Comparison of ENCODE assay signal across 1 cellular context in genomic region chr1:45339694-45340558, GRCh38.
TF ChIP-seq lines count a peak whose summit lies in the region.

Gene MUTYH (minus strand): TSS chr1:45340440. CDS start chr1:45334505, 5,935 bp downstream.
Gene TOE1 (plus strand): TSS chr1:45340170. CDS start chr1:45340253, 83 bp downstream.

TF ChIP-seq in HepG2, 621 proteins besides CTCF, POLR2A, EP300 and RAD21 (continued from another document and continues in another):
- TF ChIP-seq E2F1 (CRISPR knock-in tag; IDR thresholded peaks at IDR 0.05) (peak; percentile 97), RFX1 (IDR thresholded peaks at IDR 0.05) (no peak), SUZ12 (IDR thresholded peaks at IDR 0.05; ENCODE audit: low read depth, low read length) (peak; percentile 43; the same call in 1 of the 2 replicates), ZNF292 (CRISPR knock-in tag; IDR thresholded peaks at IDR 0.05; ENCODE audit: borderline replicate concordance, low read depth) (peak; percentile 67; the same call in 1 of the 2 replicates), GFI1 (CRISPR knock-in tag; IDR thresholded peaks at IDR 0.05; ENCODE audit: borderline replicate concordance) (peak; percentile 20; the same call in 1 of the 2 replicates), RBAK (CRISPR knock-in tag; IDR thresholded peaks at IDR 0.05) (no peak), ZFP1 (CRISPR knock-in tag; IDR thresholded peaks at IDR 0.05) (no peak), ZBTB34 (CRISPR knock-in tag; IDR thresholded peaks at IDR 0.05) (no peak; the same call in 1 of the 2 replicates), ZSCAN22 (CRISPR knock-in tag; IDR thresholded peaks at IDR 0.05) (no peak), ZNF335 (CRISPR knock-in tag; IDR thresholded peaks at IDR 0.05) (peak; percentile 98), SCMH1 (CRISPR knock-in tag; IDR thresholded peaks at IDR 0.05; ENCODE audit: borderline replicate concordance) (no peak), KMT2A (CRISPR knock-in tag; IDR thresholded peaks at IDR 0.05) (peak; percentile 82), MAZ (IDR thresholded peaks at IDR 0.05; ENCODE audit: borderline replicate concordance, low read depth, low read length) (no peak), MAZ (CRISPR knock-in tag; IDR thresholded peaks at IDR 0.05; ENCODE audit: low read depth) (peak; percentile 90), ATRX (CRISPR knock-in tag; IDR thresholded peaks at IDR 0.05; ENCODE audit: borderline replicate concordance) (no peak), ZBTB49 (CRISPR knock-in tag; IDR thresholded peaks at IDR 0.05; ENCODE audit: borderline replicate concordance) (no peak), HNRNPH1 (optimal IDR thresholded peaks at IDR 0.05; ENCODE audit: low read depth, low read length) (no peak), HES4 (CRISPR knock-in tag; IDR thresholded peaks at IDR 0.05; ENCODE audit: borderline replicate concordance) (no peak), KDM5A (IDR thresholded peaks at IDR 0.05; ENCODE audit: borderline replicate concordance, low read length) (peak; percentile 67; the same call in 1 of the 2 replicates), BATF2 (CRISPR knock-in tag; IDR thresholded peaks at IDR 0.05) (no peak; the same call in 1 of the 2 replicates), JARID2 (CRISPR knock-in tag; IDR thresholded peaks at IDR 0.05; ENCODE audit: insufficient replicate concordance) (no peak), ZNF407 (CRISPR knock-in tag; IDR thresholded peaks at IDR 0.05; ENCODE audit: not compliant biosample characterization) (peak; percentile 81), ZNF337 (CRISPR knock-in tag; IDR thresholded peaks at IDR 0.05; ENCODE audit: borderline replicate concordance, low read depth) (peak; percentile 86; the same call in 1 of the 2 replicates), BRD4 (CRISPR knock-in tag; IDR thresholded peaks at IDR 0.05) (no peak), ZNF382 (CRISPR knock-in tag; IDR thresholded peaks at IDR 0.05; ENCODE audit: borderline replicate concordance) (no peak), GABPB1 (CRISPR knock-in tag; IDR thresholded peaks at IDR 0.05) (peak; percentile 94), ZXDC (CRISPR knock-in tag; IDR thresholded peaks at IDR 0.05) (no peak), ZNF512 (CRISPR knock-in tag; IDR thresholded peaks at IDR 0.05) (no peak), TP53 (CRISPR knock-in tag; conservative IDR thresholded peaks at IDR 0.05) (0 out of 2 replicates have a peak, but pooled peaks have one; percentile 50), KLF16 (CRISPR knock-in tag; IDR thresholded peaks at IDR 0.05) (peak in 1 of 2 experiments; percentile 72; a peak in 2 of 4 replicates), ATF5 (CRISPR knock-in tag; IDR thresholded peaks at IDR 0.05; ENCODE audit: low read depth) (no peak), GRHL1 (CRISPR knock-in tag; conservative IDR thresholded peaks at IDR 0.05) (no peak), KDM1A (CRISPR knock-in tag; IDR thresholded peaks at IDR 0.05) (0 out of 2 replicates have a peak, but pooled peaks have one; percentile 3), HDAC2 (CRISPR knock-in tag; IDR thresholded peaks at IDR 0.05) (peak; percentile 68; the same call in 1 of the 2 replicates), ZIK1 (CRISPR knock-in tag; IDR thresholded peaks at IDR 0.05; ENCODE audit: borderline replicate concordance, low read depth) (no peak)
